ENCODE assay signal across 19 cellular contexts in the genomic region with DNA sequence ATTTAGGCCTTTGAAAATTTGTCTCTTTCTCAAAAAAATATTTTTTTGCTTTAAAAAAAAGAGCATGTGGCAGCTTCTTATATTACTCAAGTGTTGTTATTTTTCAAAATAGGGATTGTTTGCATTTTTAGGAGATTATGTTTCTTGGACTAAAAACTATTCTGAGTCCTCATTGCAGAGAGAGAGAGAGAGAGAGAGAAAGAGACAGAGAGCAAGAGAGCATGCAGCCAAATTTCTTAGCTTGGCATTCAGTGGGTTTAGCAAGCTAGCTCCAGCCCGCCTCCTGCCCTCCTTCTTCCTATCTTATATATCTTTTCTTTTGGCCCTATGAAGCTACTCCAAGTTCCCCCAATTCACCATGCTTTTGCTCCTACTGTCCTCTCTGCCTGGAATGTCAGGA. TPM values are rescaled to one million over a fixed set of nuclear protein-coding genes. Genes with fewer than 3 reads are reported as not detected.
A peak's percentile ranks its signal among the peaks of the same experiment; 100 is the strongest.
DNase-seq lines count a peak whose midpoint lies in the region; ATAC-seq, FAIRE-seq and TF ChIP-seq lines count a peak whose summit lies in the region.
"Had no signal": no experiment of that assay in that cellular context is flagged by ENCODE, and none has a peak within 500 bp of the region (broad histone marks: within the 10 kb centered on the region; RNA-seq: fewer than 3 reads in every experiment).

No MANE protein-coding gene starts in this region.

- TF ChIP-seq CTCF in HepG2 (CRISPR knock-in tag; IDR thresholded peaks at IDR 0.05) (no peak), right lobe of liver (IDR thresholded peaks at IDR 0.05) (no peak), dorsolateral prefrontal cortex (IDR thresholded peaks at IDR 0.05 in 54 of 56, conservative IDR thresholded peaks at IDR 0.05 in 2 of 56; ENCODE audit: low read depth in 1 of 56, partially characterized antibody in 56 of 56) (no peak), nephron progenitor cell (IDR thresholded peaks at IDR 0.05) (no peak), heart right ventricle (IDR thresholded peaks at IDR 0.05) (no peak)

- DNase-seq in HepG2 (ENCODE audit: low spot score) (no peak), right lobe of liver (no peak), dorsolateral prefrontal cortex (no peak), nephron progenitor cell (no peak), NOMO-1 (lab: John Stamatoyannopoulos, UW; ENCODE audit: unreplicated experiment in 2 of 2) (no peak), NCI-H748 (lab: John Stamatoyannopoulos, UW; ENCODE audit: unreplicated experiment) (no peak), heart right ventricle (no peak)
- no peak for DNase-seq in stimulated activated naive CD8-positive, alpha-beta T cell treated with anti-CD3 and anti-CD28 coated beads, Interleukin-15, Interleukin-2, amounts not matched to agents 100 U/mL and 50 U/mL, for 24 hours
- DNase-seq: HFFc6, NCI-H1105, NCI-H187, NCI-H748 treated with DMSO at 0.1 percent for 48 hours had no signal

- peaks cover 13% of the 10 kb centered on the region for H3K27me3 Mint-ChIP-seq in nephron progenitor cell (ENCODE audit: low read depth, poor library complexity)

- H3K36me3 Mint-ChIP-seq in nephron progenitor cell (ENCODE audit: low read depth): no peaks in the 10 kb centered on the region

- no TSS peak for BruUV-seq in HepG2 (replicated peaks; lab: Mats Ljungman, UMichigan)

- CTCF ChIA-PET in HepG2 (lab: Yijun Ruan, JAX; ENCODE audit: low intra/inter-chr PET ratio, low total read pairs): interaction anchor here (1.2 to 1.9 kb wide), 2 partner anchors 22 to 135 kb away, joined by 3 to 12 read pairs; no protein-coding TSS in a partner anchor

- H3K27ac Mint-ChIP-seq in nephron progenitor cell: peak overlapping the region; percentile 78
- H3K27ac Mint-ChIP-seq: HFFc6 had no signal

- H3K9me3 Mint-ChIP-seq in nephron progenitor cell: no peaks in the 10 kb centered on the region
- H3K9me3 Mint-ChIP-seq: HFFc6 had no signal

- H2AFZ ChIP-seq in HepG2 (ENCODE audit: low read length): no peak overlapping the region

- H3K4me1 Mint-ChIP-seq in nephron progenitor cell: peaks cover 12% of the 10 kb centered on the region

- no peak for TF ChIP-seq RAD21 in HepG2 (CRISPR knock-in tag; IDR thresholded peaks at IDR 0.05)

- no peaks in the 10 kb centered on the region for H3K79me2 ChIP-seq in HepG2 (ENCODE audit: insufficient read depth, low read length)

- in situ Hi-C loops in HepG2 (cut with HindIII; ENCODE audit: extremely low pct_ligation_motif_present, low pct_unique_long_range_greater_than_20kb): no loop called here

- POLR2A ChIA-PET in HepG2 (lab: Yijun Ruan, JAX): interaction anchor here (0.7 to 2.3 kb wide), 2 partner anchors 23 to 30 kb away, joined by 3 to 8 read pairs; no protein-coding TSS in a partner anchor

- 90% methylated on average over 1 of the region's 1 CpG for WGBS in HepG2 (ENCODE audit: low lambda C conversion rate)
- 88% methylated on average over 1 of the region's 1 CpG for WGBS in right lobe of liver (ENCODE audit: insufficient coverage, low coverage, low lambda C conversion rate, missing lambda C conversion rate)
- WGBS in heart right ventricle, 2 donors: 80 to 88% methylated on average over 1 of the region's 1 CpG

- H3K9ac ChIP-seq in HepG2 (ENCODE audit: insufficient read depth, low read depth, low read length): no peak overlapping the region
- H3K9ac ChIP-seq: KMS-11 had no signal

- TF ChIP-seq POLR2A in HepG2 (IDR thresholded peaks at IDR 0.05; ENCODE audit: insufficient read depth in 1 of 2, low read depth in 2 of 2, low read length in 2 of 2): no peak
- TF ChIP-seq POLR2A in right lobe of liver (IDR thresholded peaks at IDR 0.05): no peak

- H3K4me3 ChIP-seq in HepG2 (replicated peaks in 1 of 3; ENCODE audit: insufficient read depth in 1 of 3, low read depth in 2 of 3, low read length in 3 of 3): no peak overlapping the region
- no peak overlapping the region for H3K4me3 ChIP-seq in right lobe of liver
- no peak overlapping the region for H3K4me3 ChIP-seq in dorsolateral prefrontal cortex
- H3K4me3 ChIP-seq in heart right ventricle: no peak overlapping the region
- H3K4me3 ChIP-seq: SK-N-MC had no signal

- no peaks in the 10 kb centered on the region for H3K9me3 ChIP-seq in HepG2 (ENCODE audit: low read length)
- no peaks in the 10 kb centered on the region for H3K9me3 ChIP-seq in right lobe of liver
- H3K9me3 ChIP-seq in heart right ventricle: no peaks in the 10 kb centered on the region
- H3K9me3 ChIP-seq: Caco-2 had no signal

- H3K27ac ChIP-seq in HepG2 (ENCODE audit: extremely low read length, insufficient read depth, low read length) (peak overlapping the region; percentile 20), right lobe of liver (no peak overlapping the region), dorsolateral prefrontal cortex (peak overlapping the region in 45 of 59 donors; percentile 1 to 84 (median 59)), heart right ventricle (no peak overlapping the region)
- H3K27ac ChIP-seq: 22Rv1, KMS-11, SK-N-MC had no signal

- H3K27me3 ChIP-seq in HepG2 (ENCODE audit: control insufficient read depth in 1 of 2, insufficient read depth in 2 of 2, low read length in 2 of 2): no peaks in the 10 kb centered on the region
- H3K27me3 ChIP-seq in right lobe of liver: no peaks in the 10 kb centered on the region
- no peaks in the 10 kb centered on the region for H3K27me3 ChIP-seq in dorsolateral prefrontal cortex
- H3K27me3 ChIP-seq in heart right ventricle: peaks cover 0 to 20% (median 0%) of the 10 kb centered on the region in 7 donors

- FAIRE-seq in HepG2 (lab: Jason Lieb, UNC): no peak
- FAIRE-seq: GM12892 had no signal

- H3K4me2 ChIP-seq in HepG2 (ENCODE audit: low read depth, low read length): no peak overlapping the region
- H3K4me2 ChIP-seq: KMS-11 had no signal

- no peak overlapping the region for H3K4me3 Mint-ChIP-seq in nephron progenitor cell
- H3K4me3 Mint-ChIP-seq: HFFc6 had no signal

- no peaks in the 10 kb centered on the region for H4K20me1 ChIP-seq in HepG2 (ENCODE audit: insufficient read depth, low read length)

- peaks cover 88% of the 10 kb centered on the region for H3K4me1 ChIP-seq in HepG2 (ENCODE audit: insufficient read depth, low read length)
- H3K4me1 ChIP-seq in right lobe of liver: no peaks in the 10 kb centered on the region
- H3K4me1 ChIP-seq in heart right ventricle: no peaks in the 10 kb centered on the region
- H3K4me1 ChIP-seq: Caco-2 had no signal

- intact Hi-C loops in HepG2 (cut with micrococcal nuclease; ENCODE audit: unreplicated experiment) (no loop called here), right lobe of liver (cut with DNase I) (no loop called here), dorsolateral prefrontal cortex (cut with DNase I) (no loop called here), heart right ventricle (cut with DNase I) (no loop called here)

- H3K36me3 ChIP-seq in HepG2 (replicated peaks in 1 of 2; ENCODE audit: control insufficient read depth in 1 of 2, insufficient read depth in 2 of 2, low read length in 2 of 2) (peaks cover 3 to 11% of the 10 kb centered on the region in 2 experiments; a peak in 2 of 5 replicates), right lobe of liver (no peaks in the 10 kb centered on the region), heart right ventricle (no peaks in the 10 kb centered on the region)

- ATAC-seq in HepG2: no peak
- ATAC-seq in right lobe of liver: no peak
- ATAC-seq in stimulated activated naive CD8-positive, alpha-beta T cell treated with anti-CD3 and anti-CD28 coated beads, Interleukin-15, Interleukin-2, amounts not matched to agents 100 U/mL and 50 U/mL, for 24 hours: no peak
- no peak for ATAC-seq in heart right ventricle
- ATAC-seq: Panc1, Right ventricle myocardium inferior had no signal

- TF ChIP-seq EP300 in HepG2 (IDR thresholded peaks at IDR 0.05; ENCODE audit: low read depth in 2 of 2, low read length in 2 of 2) (no peak), HepG2 (CRISPR knock-in tag; IDR thresholded peaks at IDR 0.05; ENCODE audit: borderline replicate concordance) (no peak)

TF ChIP-seq in HepG2, 621 proteins besides CTCF, POLR2A, EP300 and RAD21 (continues in another document):
- TF ChIP-seq GTF2F1 (IDR thresholded peaks at IDR 0.05; ENCODE audit: low read length): no peak
- TF ChIP-seq, protein P1, sequence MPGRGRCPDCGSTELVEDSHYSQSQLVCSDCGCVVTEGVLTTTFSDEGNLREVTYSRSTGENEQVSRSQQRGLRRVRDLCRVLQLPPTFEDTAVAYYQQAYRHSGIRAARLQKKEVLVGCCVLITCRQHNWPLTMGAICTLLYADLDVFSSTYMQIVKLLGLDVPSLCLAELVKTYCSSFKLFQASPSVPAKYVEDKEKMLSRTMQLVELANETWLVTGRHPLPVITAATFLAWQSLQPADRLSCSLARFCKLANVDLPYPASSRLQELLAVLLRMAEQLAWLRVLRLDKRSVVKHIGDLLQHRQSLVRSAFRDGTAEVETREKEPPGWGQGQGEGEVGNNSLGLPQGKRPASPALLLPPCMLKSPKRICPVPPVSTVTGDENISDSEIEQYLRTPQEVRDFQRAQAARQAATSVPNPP (CRISPR knock-in tag; IDR thresholded peaks at IDR 0.05): no peak

RNA-seq across cellular contexts. Expression of a gene that starts 55.7 kb away (rescaled TPM):
- total RNA-seq in HepG2 (2016; rRNA removed; fragmentation: Illumina TruSeq; extraction: Trizol) (1.9 and 4.3 TPM in 2 replicates), right lobe of liver (under 1 TPM in 2 of 6 experiments, not detected in 4; 0.64 to 0.74 TPM), dorsolateral prefrontal cortex (10 to 100 TPM in 87 of 120 experiments, 1 to 10 TPM in 33; 2.8 to 70.9 (median 12.4) TPM), heart right ventricle (1 to 10 TPM in 2 of 10 donors, under 1 TPM in 7, not detected in 1; 0.04 to 1.9 (median 0.34) TPM)
- total RNA-seq in HepG2 (2016; cell fraction: cytosol; rRNA removed; fragmentation: Illumina TruSeq; extraction: Trizol; ENCODE audit: low read depth): 0.35 and 0.71 TPM in 2 replicates
- 1.7 and 4.0 TPM in 2 replicates for total RNA-seq in HepG2 (2016; cell fraction: insoluble cytoplasmic fraction; rRNA removed; fragmentation: Illumina TruSeq; extraction: Trizol)
- total RNA-seq in HepG2 (2016; cell fraction: membrane; rRNA removed; fragmentation: Illumina TruSeq; extraction: Trizol): 0.62 and 1.1 TPM in 2 replicates
- 6.2 and 7.7 TPM in 2 replicates for total RNA-seq in HepG2 (2016; cell fraction: nucleus; rRNA removed; fragmentation: Illumina TruSeq; extraction: Trizol)
- polyA plus RNA-seq in HepG2 (2011; rRNA removed) (14.2 and 28.5 TPM in 2 replicates), heart right ventricle (under 1 TPM; 0.01 to 0.07 TPM)
- 7.4 and 14.6 TPM in 2 replicates for polyA plus RNA-seq in HepG2 (2011; cell fraction: cytosol; rRNA removed)
- 12.7 and 33.7 TPM in 2 replicates for polyA plus RNA-seq in HepG2 (2011; cell fraction: nucleus; rRNA removed)
- 2.5 and 9.7 TPM in 2 replicates for polyA plus RNA-seq in HepG2 (2012)
- 0.14 and 0.20 TPM in 2 replicates for polyA plus RNA-seq in HepG2 (2016; cell fraction: cytosol; fragmentation: Illumina TruSeq; extraction: Trizol; ENCODE audit: low read depth)
- 0.99 and 1.7 TPM in 2 replicates for polyA plus RNA-seq in HepG2 (2016; cell fraction: insoluble cytoplasmic fraction; fragmentation: Illumina TruSeq; extraction: Trizol; ENCODE audit: low read depth)
- 0.18 and 0.26 TPM in 2 replicates for polyA plus RNA-seq in HepG2 (2016; cell fraction: membrane; fragmentation: Illumina TruSeq; extraction: Trizol; ENCODE audit: low read depth)
- polyA plus RNA-seq in HepG2 (2016; cell fraction: nucleus; fragmentation: Illumina TruSeq; extraction: Trizol; ENCODE audit: insufficient read depth, low read depth): 5.6 and 6.2 TPM in 2 replicates
- 0.12 and 60.1 TPM in 2 replicates for polyA minus RNA-seq in HepG2 (2011; rRNA and poly(A)+ RNA removed; ENCODE audit: low replicate concordance)
- 11.0 and 22.8 TPM in 2 replicates for polyA minus RNA-seq in HepG2 (2011; cell fraction: cytosol; rRNA and poly(A)+ RNA removed)
- 10.2 and 29.6 TPM in 2 replicates for polyA minus RNA-seq in HepG2 (2011; cell fraction: nucleus; rRNA and poly(A)+ RNA removed)

Comparison
In these comparisons a context has a peak if more than half of its experiments do, and no peak if none do; other contexts are left out.
1. H3K27ac ChIP-seq: peak in HepG2 (single experiment) and dorsolateral prefrontal cortex (45 of 59); none in right lobe of liver (0 of 3) and heart right ventricle (0 of 10).